ENCODE assay signal across 8 cellular contexts in the genomic region with DNA sequence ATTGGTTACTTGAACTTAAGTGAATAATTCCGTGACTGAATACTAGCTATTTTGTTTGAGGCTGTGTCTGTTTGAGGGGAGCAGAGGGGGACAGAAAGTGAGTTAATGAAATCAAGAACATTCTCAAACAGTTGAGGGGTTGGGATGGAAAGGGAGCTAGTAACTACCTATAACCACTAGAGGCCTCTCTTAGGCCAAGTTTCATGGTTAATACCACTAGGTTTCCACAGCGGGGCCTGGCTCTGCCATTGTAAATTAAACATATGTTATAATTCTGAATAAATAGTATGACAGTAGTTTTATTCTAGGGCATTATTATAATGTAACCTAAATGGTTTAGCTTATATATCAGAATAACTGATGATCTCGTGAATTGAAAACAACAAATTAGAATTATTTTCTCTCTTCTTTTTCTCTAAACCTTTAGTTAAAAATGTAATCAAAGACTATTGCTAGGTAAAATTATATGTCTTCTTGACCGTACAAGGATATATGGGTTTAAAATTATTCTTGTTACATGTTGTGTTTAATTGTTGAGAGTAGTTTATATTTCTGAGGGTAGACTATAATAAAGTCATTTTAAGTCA.
DNase-seq lines count a peak whose midpoint lies in the region; ATAC-seq and TF ChIP-seq lines count a peak whose summit lies in the region.

No MANE protein-coding gene starts in this region.

- H3K36me3 Mint-ChIP-seq in neural progenitor cell: peaks cover 16% of the 10 kb centered on the region

- no peak overlapping the region for H3K27ac Mint-ChIP-seq in neural progenitor cell

- no peaks in the 10 kb centered on the region for H3K9me3 ChIP-seq in neural progenitor cell (ENCODE audit: low read depth)

- H3K4me3 Mint-ChIP-seq in neural progenitor cell: no peak overlapping the region

- H3K4me1 ChIP-seq in neural progenitor cell: peaks cover 15% of the 10 kb centered on the region

- peaks cover 4% of the 10 kb centered on the region for H3K9me3 Mint-ChIP-seq in neural progenitor cell

- H3K79me2 ChIP-seq in neural progenitor cell (ENCODE audit: low read depth): no peaks in the 10 kb centered on the region

- no peaks in the 10 kb centered on the region for H3F3A ChIP-seq in neural progenitor cell (ENCODE audit: low read depth)

- DNase-seq in CD1c-positive myeloid dendritic cell (ENCODE audit: extremely low spot score): peak; percentile 23
- DNase-seq in NCI-H1436 (lab: John Stamatoyannopoulos, UW): peak; percentile 38
- DNase-seq in SW480 (ENCODE audit: low spot score): peak; percentile 55
- peak; percentile 84 for DNase-seq in fibroblast of peridontal ligament (ENCODE audit: extremely low read depth)
- DNase-seq in neural progenitor cell (ENCODE audit: low spot score): peak; percentile 74
- no peak for DNase-seq in C1 segment of cervical spinal cord (lab: John Stamatoyannopoulos, UW)

- H3K27ac ChIP-seq in neural progenitor cell: no peak overlapping the region

- H2AFZ ChIP-seq in neural progenitor cell (replicated peaks): no peak overlapping the region

- no peak overlapping the region for H3K9ac ChIP-seq in neural progenitor cell

- peaks cover 13% of the 10 kb centered on the region for H3K4me1 Mint-ChIP-seq in neural progenitor cell

- H3K27me3 Mint-ChIP-seq in neural progenitor cell (ENCODE audit: insufficient read depth, low read depth): no peaks in the 10 kb centered on the region

- no peaks in the 10 kb centered on the region for H3K36me3 ChIP-seq in neural progenitor cell

- H3K4me2 ChIP-seq in neural progenitor cell: no peak overlapping the region

- ATAC-seq in GM18861 (IDR thresholded peaks at IDR 0.05; ENCODE audit: unreplicated experiment): peak; percentile 82
- peak; percentile 94 for ATAC-seq in HG02973 (IDR thresholded peaks at IDR 0.05; ENCODE audit: unreplicated experiment)

- peak; percentile 81 for TF ChIP-seq CTCF in neural progenitor cell (IDR thresholded peaks at IDR 0.05)

- H4K20me1 ChIP-seq in neural progenitor cell (ENCODE audit: low read depth): peaks cover 4% of the 10 kb centered on the region

- H3K4me3 ChIP-seq in neural progenitor cell: no peak overlapping the region

- H3K27me3 ChIP-seq in neural progenitor cell: no peaks in the 10 kb centered on the region

Comparison
In these comparisons a context has a peak if more than half of its experiments do, and no peak if none do; other contexts are left out.
1. DNase-seq: peak in CD1c-positive myeloid dendritic cell (single experiment), NCI-H1436 (single experiment), SW480 (single experiment), fibroblast of peridontal ligament (single experiment) and neural progenitor cell (single experiment); none in C1 segment of cervical spinal cord (0 of 14).